ENCODE assay signal across 1 cellular context in the genomic region with DNA sequence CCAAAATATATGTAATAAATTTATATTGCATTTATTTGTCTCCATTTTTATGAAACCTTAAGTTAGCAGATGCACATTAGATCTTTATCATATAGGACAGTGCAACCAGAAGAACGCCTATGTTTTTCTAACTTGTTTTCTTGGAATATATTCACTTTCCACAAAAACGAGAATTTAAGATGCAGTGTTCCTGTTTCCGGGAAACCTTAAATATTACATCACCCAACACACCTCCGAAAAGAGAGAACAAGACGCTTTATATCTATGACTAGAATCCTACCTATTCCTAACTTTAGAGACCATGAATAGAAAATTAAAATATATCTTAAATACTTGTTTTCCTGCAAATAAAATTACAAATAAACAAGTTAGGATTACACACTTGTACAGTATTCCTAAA.
TF ChIP-seq lines count a peak whose summit lies in the region.

No MANE protein-coding gene starts in this region.

TF ChIP-seq in K562, 482 proteins besides CTCF, POLR2A, EP300 and RAD21 (continued from another document and continues in another):
- TF ChIP-seq ELK1 (CRISPR knock-in tag; IDR thresholded peaks at IDR 0.05) (no peak), ATF7 (IDR thresholded peaks at IDR 0.05) (peak; percentile 26; the same call in 1 of the 2 replicates), RBM22 (IDR thresholded peaks at IDR 0.05; ENCODE audit: low read depth, low read length, poor library complexity, severe bottlenecking) (no peak), ARID3A (IDR thresholded peaks at IDR 0.05; ENCODE audit: borderline replicate concordance, low read depth, low read length) (0 out of 2 replicates have a peak, but pooled peaks have one; percentile 72), ARID1B (IDR thresholded peaks at IDR 0.05) (0 out of 2 replicates have a peak, but pooled peaks have one; percentile 6), POLR2H (tag; IDR thresholded peaks at IDR 0.05; ENCODE audit: low read depth) (no peak; the same call in 1 of the 2 replicates), PCBP2 (IDR thresholded peaks at IDR 0.05; ENCODE audit: low read depth, low read length, poor library complexity, severe bottlenecking) (no peak), U2AF1 (optimal IDR thresholded peaks at IDR 0.05; ENCODE audit: low read depth, low read length) (no peak), ZNF77 (CRISPR knock-in tag; IDR thresholded peaks at IDR 0.05) (no peak), HLTF (IDR thresholded peaks at IDR 0.05) (no peak), ZFP36 (IDR thresholded peaks at IDR 0.05; ENCODE audit: low read depth, low read length, partially characterized antibody) (no peak), NFIX (CRISPR knock-in tag; IDR thresholded peaks at IDR 0.05; ENCODE audit: low read depth) (no peak), E2F6 (IDR thresholded peaks at IDR 0.05; ENCODE audit: borderline replicate concordance in 1 of 2, extremely low read depth in 1 of 2, insufficient read depth in 1 of 2, insufficient read length in 1 of 2, low read depth in 1 of 2, low read length in 1 of 2, poor library complexity in 1 of 2, severe bottlenecking in 1 of 2) (no peak), PHF21A (IDR thresholded peaks at IDR 0.05; ENCODE audit: borderline replicate concordance, low read depth) (no peak), SAFB (IDR thresholded peaks at IDR 0.05; ENCODE audit: borderline replicate concordance, low read depth, low read length) (no peak), KLF16 (IDR thresholded peaks at IDR 0.05) (no peak), MAFF (IDR thresholded peaks at IDR 0.05; ENCODE audit: low read length) (no peak), NBN (IDR thresholded peaks at IDR 0.05; ENCODE audit: low read depth) (no peak), MAZ (CRISPR knock-in tag; conservative IDR thresholded peaks at IDR 0.05 in 1 of 2, IDR thresholded peaks at IDR 0.05 in 1 of 2) (no peak), E2F1 (CRISPR knock-in tag; IDR thresholded peaks at IDR 0.05) (no peak), ERF (CRISPR knock-in tag; IDR thresholded peaks at IDR 0.05) (no peak), ELF1 (tag; IDR thresholded peaks at IDR 0.05) (peak; percentile 58), KLF1 (tag; IDR thresholded peaks at IDR 0.05) (no peak), KLF10 (CRISPR knock-in tag; IDR thresholded peaks at IDR 0.05) (no peak), PHF8 (IDR thresholded peaks at IDR 0.05; ENCODE audit: borderline replicate concordance, low read length) (no peak), PHB (CRISPR knock-in tag; IDR thresholded peaks at IDR 0.05) (no peak), POLR2B (IDR thresholded peaks at IDR 0.05; ENCODE audit: low read depth, partially characterized antibody) (no peak), ZNF764 (CRISPR knock-in tag; IDR thresholded peaks at IDR 0.05; ENCODE audit: low read depth) (no peak), CHAMP1 (IDR thresholded peaks at IDR 0.05) (peak; percentile 52; the same call in 1 of the 2 replicates), ZNF586 (CRISPR knock-in tag; conservative IDR thresholded peaks at IDR 0.05) (no peak), CBFA2T2 (conservative IDR thresholded peaks at IDR 0.05) (no peak), SRF (CRISPR knock-in tag; IDR thresholded peaks at IDR 0.05) (no peak), DIDO1 (tag; IDR thresholded peaks at IDR 0.05; ENCODE audit: low read depth) (no peak)
- TF ChIP-seq, protein P1, sequence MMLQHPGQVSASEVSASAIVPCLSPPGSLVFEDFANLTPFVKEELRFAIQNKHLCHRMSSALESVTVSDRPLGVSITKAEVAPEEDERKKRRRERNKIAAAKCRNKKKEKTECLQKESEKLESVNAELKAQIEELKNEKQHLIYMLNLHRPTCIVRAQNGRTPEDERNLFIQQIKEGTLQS (IDR thresholded peaks at IDR 0.05): peak; percentile 88
- TF ChIP-seq, protein P1 (CRISPR knock-in tag; conservative IDR thresholded peaks at IDR 0.05): no peak
- TF ChIP-seq, protein P2, sequence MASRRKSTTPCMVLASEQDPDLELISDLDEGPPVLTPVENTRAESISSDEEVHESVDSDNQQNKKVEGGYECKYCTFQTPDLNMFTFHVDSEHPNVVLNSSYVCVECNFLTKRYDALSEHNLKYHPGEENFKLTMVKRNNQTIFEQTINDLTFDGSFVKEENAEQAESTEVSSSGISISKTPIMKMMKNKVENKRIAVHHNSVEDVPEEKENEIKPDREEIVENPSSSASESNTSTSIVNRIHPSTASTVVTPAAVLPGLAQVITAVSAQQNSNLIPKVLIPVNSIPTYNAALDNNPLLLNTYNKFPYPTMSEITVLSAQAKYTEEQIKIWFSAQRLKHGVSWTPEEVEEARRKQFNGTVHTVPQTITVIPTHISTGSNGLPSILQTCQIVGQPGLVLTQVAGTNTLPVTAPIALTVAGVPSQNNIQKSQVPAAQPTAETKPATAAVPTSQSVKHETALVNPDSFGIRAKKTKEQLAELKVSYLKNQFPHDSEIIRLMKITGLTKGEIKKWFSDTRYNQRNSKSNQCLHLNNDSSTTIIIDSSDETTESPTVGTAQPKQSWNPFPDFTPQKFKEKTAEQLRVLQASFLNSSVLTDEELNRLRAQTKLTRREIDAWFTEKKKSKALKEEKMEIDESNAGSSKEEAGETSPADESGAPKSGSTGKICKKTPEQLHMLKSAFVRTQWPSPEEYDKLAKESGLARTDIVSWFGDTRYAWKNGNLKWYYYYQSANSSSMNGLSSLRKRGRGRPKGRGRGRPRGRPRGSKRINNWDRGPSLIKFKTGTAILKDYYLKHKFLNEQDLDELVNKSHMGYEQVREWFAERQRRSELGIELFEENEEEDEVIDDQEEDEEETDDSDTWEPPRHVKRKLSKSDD (conservative IDR thresholded peaks at IDR 0.05; ENCODE audit: low read length): no peak
- TF ChIP-seq, protein P3, sequence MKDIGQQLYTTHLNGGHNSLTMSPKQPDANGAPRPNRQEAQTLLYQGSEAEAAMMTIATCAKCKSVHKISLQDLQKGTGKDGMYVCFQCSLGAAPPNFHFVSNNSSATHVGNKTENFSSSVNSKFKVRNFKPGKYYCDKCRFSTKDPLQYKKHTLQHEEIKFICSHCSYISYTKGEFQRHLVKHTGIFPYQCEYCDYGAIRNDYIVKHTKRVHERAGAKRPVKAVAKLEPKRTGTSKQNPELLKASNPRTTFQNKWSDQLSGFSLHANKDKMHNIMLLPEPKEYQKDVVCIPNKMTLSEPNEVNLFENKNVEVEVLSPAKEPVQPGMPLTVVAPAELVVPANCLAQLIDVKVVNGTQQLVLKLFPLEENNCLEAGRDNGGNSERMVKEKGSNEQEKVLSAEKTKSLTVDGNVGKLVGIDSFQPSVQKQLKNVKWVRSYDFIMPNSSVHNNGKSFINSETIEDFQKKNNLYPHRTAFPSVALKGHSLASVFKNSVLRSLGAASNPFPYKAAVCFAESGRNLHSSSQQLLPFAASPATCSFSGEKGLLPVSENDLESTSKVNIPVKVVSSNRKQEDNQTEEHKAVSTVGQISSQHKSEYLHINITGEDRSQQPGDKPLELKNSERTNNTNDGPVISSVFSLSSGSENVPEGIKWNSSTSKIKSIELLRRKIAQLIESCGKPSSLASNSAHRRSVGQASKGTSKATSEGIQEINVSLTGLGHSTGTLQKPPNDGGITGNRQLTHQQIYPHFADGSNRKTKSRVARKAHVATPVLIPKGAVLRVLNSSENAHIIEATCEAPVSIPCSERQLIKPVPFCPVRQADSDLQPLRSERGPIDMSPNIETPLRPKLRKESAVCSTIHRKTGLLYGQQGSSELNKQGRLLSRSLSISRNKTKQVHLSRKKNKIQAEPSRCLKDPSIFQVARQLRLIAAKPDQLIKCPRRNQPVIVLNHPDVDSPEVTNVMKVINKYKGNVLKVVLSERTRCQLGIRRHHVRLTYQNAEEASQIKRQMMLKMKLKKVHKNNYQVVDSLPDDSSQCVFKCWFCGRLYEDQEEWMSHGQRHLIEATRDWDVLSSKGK (CRISPR knock-in tag; IDR thresholded peaks at IDR 0.05): no peak
- TF ChIP-seq, protein P4, sequence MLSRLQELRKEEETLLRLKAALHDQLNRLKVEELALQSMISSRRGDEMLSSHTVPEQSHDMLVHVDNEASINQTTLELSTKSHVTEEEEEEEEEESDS (CRISPR knock-in tag; IDR thresholded peaks at IDR 0.05): no peak
- TF ChIP-seq, protein P5, sequence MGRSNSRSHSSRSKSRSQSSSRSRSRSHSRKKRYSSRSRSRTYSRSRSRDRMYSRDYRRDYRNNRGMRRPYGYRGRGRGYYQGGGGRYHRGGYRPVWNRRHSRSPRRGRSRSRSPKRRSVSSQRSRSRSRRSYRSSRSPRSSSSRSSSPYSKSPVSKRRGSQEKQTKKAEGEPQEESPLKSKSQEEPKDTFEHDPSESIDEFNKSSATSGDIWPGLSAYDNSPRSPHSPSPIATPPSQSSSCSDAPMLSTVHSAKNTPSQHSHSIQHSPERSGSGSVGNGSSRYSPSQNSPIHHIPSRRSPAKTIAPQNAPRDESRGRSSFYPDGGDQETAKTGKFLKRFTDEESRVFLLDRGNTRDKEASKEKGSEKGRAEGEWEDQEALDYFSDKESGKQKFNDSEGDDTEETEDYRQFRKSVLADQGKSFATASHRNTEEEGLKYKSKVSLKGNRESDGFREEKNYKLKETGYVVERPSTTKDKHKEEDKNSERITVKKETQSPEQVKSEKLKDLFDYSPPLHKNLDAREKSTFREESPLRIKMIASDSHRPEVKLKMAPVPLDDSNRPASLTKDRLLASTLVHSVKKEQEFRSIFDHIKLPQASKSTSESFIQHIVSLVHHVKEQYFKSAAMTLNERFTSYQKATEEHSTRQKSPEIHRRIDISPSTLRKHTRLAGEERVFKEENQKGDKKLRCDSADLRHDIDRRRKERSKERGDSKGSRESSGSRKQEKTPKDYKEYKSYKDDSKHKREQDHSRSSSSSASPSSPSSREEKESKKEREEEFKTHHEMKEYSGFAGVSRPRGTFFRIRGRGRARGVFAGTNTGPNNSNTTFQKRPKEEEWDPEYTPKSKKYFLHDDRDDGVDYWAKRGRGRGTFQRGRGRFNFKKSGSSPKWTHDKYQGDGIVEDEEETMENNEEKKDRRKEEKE (IDR thresholded peaks at IDR 0.05; ENCODE audit: borderline replicate concordance in 1 of 2, control insufficient read depth in 1 of 2, low read depth in 2 of 2, low read length in 1 of 2): no peak
